Comparison of ENCODE assay signal across 8 cellular contexts in genomic region chr20:49245921-49246740, GRCh38. TPM values are rescaled to one million over a fixed set of nuclear protein-coding genes. Genes with fewer than 3 reads are reported as not detected.
A peak's percentile ranks its signal among the peaks of the same experiment; 100 is the strongest.
DNase-seq lines count a peak whose midpoint lies in the region; ATAC-seq, FAIRE-seq and TF ChIP-seq lines count a peak whose summit lies in the region.

No MANE protein-coding gene starts in this region.

- H3K27ac ChIP-seq in H9 (ENCODE audit: insufficient read length, low read depth, low read length), result no peak overlapping the region
- no peak overlapping the region for H3K27ac ChIP-seq in GM12878 (ENCODE audit: control insufficient read depth, insufficient read depth)

- H4K20me1 ChIP-seq in H9 (ENCODE audit: control insufficient read depth, insufficient read depth, insufficient read length) (no peaks in the 10 kb centered on the region), GM12878 (ENCODE audit: control insufficient read depth, insufficient read depth) (no peaks in the 10 kb centered on the region)

- H3K79me1 ChIP-seq in H9 (ENCODE audit: insufficient read depth, low read depth, low read length, poor library complexity, severe bottlenecking), result no peaks in the 10 kb centered on the region

- H3K56ac ChIP-seq in H9 (ENCODE audit: insufficient read length, low read depth, low read length), result no peak overlapping the region

- H3K4me1 Mint-ChIP-seq in Calu3 (ENCODE audit: low read depth, unreplicated experiment) (no peaks in the 10 kb centered on the region), H9 (no peaks in the 10 kb centered on the region), immature natural killer cell (no peaks in the 10 kb centered on the region)
- H3K4me1 Mint-ChIP-seq in stimulated activated naive CD8-positive, alpha-beta T cell treated with anti-CD3 and anti-CD28 coated beads, Interleukin-15, amount 100 ng/mL, for 72 hours, result peaks cover 5% of the 10 kb centered on the region

- no peak overlapping the region for H4K5ac ChIP-seq in H9 (ENCODE audit: insufficient read length, low read depth, low read length)

- TF ChIP-seq POLR2A in GM12878 (IDR thresholded peaks at IDR 0.05; ENCODE audit: low read depth, low read length), result no peak

- no peaks in the 10 kb centered on the region for H3K23me2 ChIP-seq in H9 (ENCODE audit: insufficient read length, low read depth, low read length, poor library complexity, severe bottlenecking)

- H2BK5ac ChIP-seq in H9 (ENCODE audit: insufficient read length, low read length), result no peak overlapping the region

- POLR2A ChIA-PET in GM12878 (lab: Charles Lee), result interaction anchor here (0.6 to 1.0 kb wide), 3 partner anchors 36 to 196 kb away, joined by 3 to 7 read pairs (median 5); no protein-coding TSS in a partner anchor

- peak; percentile 69 for FAIRE-seq in GM12878 (lab: Jason Lieb, UNC)

- H4K8ac ChIP-seq in H9 (replicated peaks; ENCODE audit: insufficient read length, low read depth, low read length), result no peak overlapping the region

- H3K4me2 ChIP-seq in H9 (ENCODE audit: insufficient read depth, insufficient read length, low read length) (no peak overlapping the region), GM12878 (ENCODE audit: control insufficient read depth, insufficient read depth) (no peak overlapping the region)

- H3K9me3 Mint-ChIP-seq in Calu3 (ENCODE audit: low read depth, unreplicated experiment) (no peaks in the 10 kb centered on the region), H9 (no peaks in the 10 kb centered on the region), immature natural killer cell (no peaks in the 10 kb centered on the region)
- H3K9me3 Mint-ChIP-seq in stimulated activated naive CD8-positive, alpha-beta T cell treated with anti-CD3 and anti-CD28 coated beads, Interleukin-15, amount 100 ng/mL, for 72 hours, result no peaks in the 10 kb centered on the region

- in situ Hi-C loops in GM12878 (cut with MboI), result no loop called here

- peaks cover 31 to 36% of the 10 kb centered on the region in 2 experiments for H3K36me3 ChIP-seq in GM12878 (ENCODE audit: control insufficient read depth in 2 of 2, insufficient read depth in 2 of 2, low read length in 1 of 2)

- H3K27me3 ChIP-seq in H9 (ENCODE audit: insufficient read depth, low read length) (no peaks in the 10 kb centered on the region), GM12878 (replicated peaks in 1 of 2; ENCODE audit: control insufficient read depth in 2 of 2, insufficient read depth in 2 of 2, low read length in 1 of 2) (no peaks in the 10 kb centered on the region)

- no peak overlapping the region for H2BK15ac ChIP-seq in H9 (ENCODE audit: low read depth, low read length)

- no peak overlapping the region for H3K23ac ChIP-seq in H9 (ENCODE audit: insufficient read length, low read depth, low read length)

- no peak overlapping the region for H3K27ac Mint-ChIP-seq in Calu3 (ENCODE audit: unreplicated experiment)
- peak overlapping the region in 2 of 3 experiments; percentile 43 to 85; a peak in 3 of 7 replicates for H3K27ac Mint-ChIP-seq in H9
- peak overlapping the region in 5 of 6 donors; percentile 42 to 77 (median 64) for H3K27ac Mint-ChIP-seq in immature natural killer cell
- peak overlapping the region in 1 of 2 donors; percentile 42 for H3K27ac Mint-ChIP-seq in stimulated activated naive CD8-positive, alpha-beta T cell treated with anti-CD3 and anti-CD28 coated beads, Interleukin-15, amount 100 ng/mL, for 72 hours

- H3K4me3 Mint-ChIP-seq in Calu3 (ENCODE audit: low read depth, unreplicated experiment) (no peak overlapping the region), H9 (no peak overlapping the region), immature natural killer cell (no peak overlapping the region)
- H3K4me3 Mint-ChIP-seq in stimulated activated naive CD8-positive, alpha-beta T cell treated with anti-CD3 and anti-CD28 coated beads, Interleukin-15, amount 100 ng/mL, for 72 hours, result no peak overlapping the region

- H2BK12ac ChIP-seq in H9 (ENCODE audit: insufficient read length, low read depth, low read length), result no peak overlapping the region

- H2BK120ac ChIP-seq in H9 (ENCODE audit: low read depth, low read length, poor library complexity, severe bottlenecking), result no peak overlapping the region

- no TSS peak for BruUV-seq in Calu3 (replicated peaks; lab: Mats Ljungman, UMichigan)
- BruUV-seq in GM12878 (replicated peaks; lab: Mats Ljungman, UMichigan), result no TSS peak

- no peak overlapping the region for H3T11ph ChIP-seq in H9 (ENCODE audit: low read length)

- DNase-seq in Calu3 (peak; percentile 52), H9 (peak; percentile 43), NCI-H82 treated with DMSO at 0.1 percent for 48 hours (lab: John Stamatoyannopoulos, UW; ENCODE audit: unreplicated experiment) (peak; percentile 11), GM12878 (ENCODE audit: low read depth, low spot score) (no peak), immature natural killer cell (peak in 1 of 3 donors; percentile 21), 8988T (no peak)
- peak; percentile 9 to 30 for DNase-seq in stimulated activated naive CD8-positive, alpha-beta T cell treated with anti-CD3 and anti-CD28 coated beads, Interleukin-15, amount 100 ng/mL, for 72 hours

- RAD21 ChIA-PET in GM12878 (lab: Charles Lee; ENCODE audit: unreplicated experiment), result interaction anchor here (0.6 to 3.1 kb wide), 12 partner anchors 9 to 296 kb away, joined by 3 to 17 read pairs (median 4); partner anchors contain the start of gene ZNFX1

- TF ChIP-seq RAD21 in GM12878 (IDR thresholded peaks at IDR 0.05; ENCODE audit: insufficient read depth, low read depth, low read length), result peak; percentile 70

- H2AK5ac ChIP-seq in H9 (ENCODE audit: insufficient read length, low read length), result no peak overlapping the region

- no peak overlapping the region for H2BK20ac ChIP-seq in H9 (ENCODE audit: low read depth, low read length, poor library complexity, severe bottlenecking)

- no peak overlapping the region for H3K14ac ChIP-seq in H9 (ENCODE audit: insufficient read depth, low read length)

- ATAC-seq in GM12878, result peak; percentile 89
- peak; percentile 84 for ATAC-seq in stimulated activated naive CD8-positive, alpha-beta T cell treated with anti-CD3 and anti-CD28 coated beads, Interleukin-15, amount 100 ng/mL, for 72 hours
- ATAC-seq in HG03439 (IDR thresholded peaks at IDR 0.05; ENCODE audit: unreplicated experiment), result no peak

- no peak overlapping the region for H3K18ac ChIP-seq in H9 (ENCODE audit: insufficient read length, low read depth, low read length)

- no CpG with 5 or more reads among the region's 3 CpGs for WGBS in H9 (ENCODE audit: extremely low coverage, insufficient read length, low lambda C conversion rate)
- WGBS in GM12878 (ENCODE audit: insufficient coverage, insufficient replicate concordance, low lambda C conversion rate, missing lambda C conversion rate), result 33% methylated on average over 3 of the region's 3 CpGs

- intact Hi-C loops in Calu3 (cut with micrococcal nuclease; ENCODE audit: unreplicated experiment), result loop anchor here (5.0 kb wide), 1 partner anchor 76 kb away; no protein-coding TSS in a partner anchor
- intact Hi-C loops in GM12878 (cut with micrococcal nuclease; ENCODE audit: unreplicated experiment), result loop anchor here (2.0 kb wide), 1 partner anchor 77 kb away; no protein-coding TSS in a partner anchor

- H3K9me3 ChIP-seq in H9 (ENCODE audit: control insufficient read depth, low read depth, low read length), result no peaks in the 10 kb centered on the region
- H3K9me3 ChIP-seq in GM12878 (replicated peaks; ENCODE audit: control insufficient read depth, insufficient read depth, low read length), result no peaks in the 10 kb centered on the region

- H3K4me3 ChIP-seq in GM12878, result no peak overlapping the region

- CTCF ChIA-PET in Calu3 (lab: Charles Lee) (interaction anchor here (0.6 to 2.2 kb wide), 14 partner anchors 9 to 607 kb away, joined by 3 to 18 read pairs (median 4); partner anchors contain the start of gene DDX27), GM12878 (lab: Yijun Ruan, JAX) (interaction anchor here (0.6 to 5.5 kb wide), 25 partner anchors 9 to 239 kb away, joined by 3 to 46 read pairs (median 5); partner anchors contain the start of gene CSE1L)

- H3K4me1 ChIP-seq in H9 (ENCODE audit: insufficient read depth, low read length), result no peaks in the 10 kb centered on the region
- H3K4me1 ChIP-seq in GM12878 (ENCODE audit: control insufficient read depth, insufficient read depth, low read length), result no peaks in the 10 kb centered on the region

- H3K27me3 Mint-ChIP-seq in Calu3 (ENCODE audit: unreplicated experiment) (no peaks in the 10 kb centered on the region), H9 (ENCODE audit: low read depth) (no peaks in the 10 kb centered on the region), immature natural killer cell (ENCODE audit: low read depth in 3 of 3) (peaks cover 0 to 2% (median 2%) of the 10 kb centered on the region in 3 donors)
- no peaks in the 10 kb centered on the region for H3K27me3 Mint-ChIP-seq in stimulated activated naive CD8-positive, alpha-beta T cell treated with anti-CD3 and anti-CD28 coated beads, Interleukin-15, amount 100 ng/mL, for 72 hours

- no peak for TF ChIP-seq EP300 in GM12878 (IDR thresholded peaks at IDR 0.05; ENCODE audit: borderline replicate concordance in 1 of 2, control insufficient read depth in 1 of 2, low read depth in 2 of 2, low read length in 2 of 2)

- H4K91ac ChIP-seq in H9 (ENCODE audit: insufficient read length, low read depth, low read length), result no peak overlapping the region

- H3K36me3 Mint-ChIP-seq in Calu3 (ENCODE audit: insufficient read depth, unreplicated experiment), result peaks cover 90% of the 10 kb centered on the region
- H3K36me3 Mint-ChIP-seq in H9 (ENCODE audit: insufficient read depth in 1 of 3, low read depth in 3 of 3), result peaks cover 20 to 87% (median 55%) of the 10 kb centered on the region in 3 experiments; a peak in 6 of 7 replicates
- peaks cover 14 to 54% (median 32%) of the 10 kb centered on the region in 3 donors for H3K36me3 Mint-ChIP-seq in immature natural killer cell

- SMC1A ChIA-PET in GM12878 (lab: Charles Lee; ENCODE audit: uncharacterized antibody, unreplicated experiment), result interaction anchor here (0.6 to 4.1 kb wide), 12 partner anchors 9 to 199 kb away, joined by 3 to 17 read pairs (median 4); no protein-coding TSS in a partner anchor

- TF ChIP-seq CTCF in Calu3 (IDR thresholded peaks at IDR 0.05; ENCODE audit: unreplicated experiment) (peak; percentile 79), H9 (conservative IDR thresholded peaks at IDR 0.05) (peak; percentile 79), GM12878 (IDR thresholded peaks at IDR 0.05 in 2 of 3, conservative IDR thresholded peaks at IDR 0.05 in 1 of 3; ENCODE audit: control insufficient read depth in 2 of 3, extremely low read depth in 1 of 3, insufficient read depth in 1 of 3, low read depth in 3 of 3, low read length in 3 of 3) (peak; percentile 65 to 76 (median 76))

- no peak overlapping the region for H3K4ac ChIP-seq in H9 (ENCODE audit: low read depth, low read length)

- H2AFZ ChIP-seq in H9 (ENCODE audit: low read length), result no peak overlapping the region
- no peak overlapping the region for H2AFZ ChIP-seq in GM12878 (ENCODE audit: control insufficient read depth, low read depth, low read length)

- H3K79me2 ChIP-seq in H9 (ENCODE audit: insufficient read depth, low read length), result no peaks in the 10 kb centered on the region
- no peaks in the 10 kb centered on the region for H3K79me2 ChIP-seq in GM12878 (ENCODE audit: control insufficient read depth, insufficient read depth, low read length)

- H3K9ac ChIP-seq in H9 (ENCODE audit: extremely low read depth, insufficient read length, low read length), result no peak overlapping the region
- no peak overlapping the region for H3K9ac ChIP-seq in GM12878 (ENCODE audit: control insufficient read depth, insufficient read depth, low read length)

RNA-seq across cellular contexts. Expression of gene DDX27, which starts 26.9 kb away (rescaled TPM):
- total RNA-seq in Calu3 (2022) (87.3 and 96.0 TPM in 2 replicates), H9 (2021) (46.9 and 50.3 TPM in 2 replicates), GM12878 (2014; rRNA removed) (56.0 and 57.3 TPM in 2 replicates), GM12878 (2014; rRNA removed; fragmentation: Illumina TruSeq; extraction: Trizol) (55.0 and 59.4 TPM in 2 replicates), GM12878 (2021) (45.4 and 50.0 TPM in 2 replicates)
- total RNA-seq in GM12878 (2013; cell fraction: nucleolus; rRNA removed), result 38.5 and 40.4 TPM in 2 replicates
- polyA plus RNA-seq in GM12878 (2011; ENCODE audit: low read depth), result 22.3 TPM
- polyA plus RNA-seq in GM12878 (2011; rRNA removed) (25.0 and 37.2 TPM in 2 replicates), GM12878 (2014; fragmentation: Illumina TruSeq; extraction: Trizol) (55.2 and 68.6 TPM in 2 replicates), GM12878 (2014; fragmentation: Nextera tagmentation; extraction: Ambion mirVana) (10 to 100 TPM; 19.8 to 33.4 TPM), GM12878 (2014; rRNA removed) (50.6 and 52.5 TPM in 2 replicates), GM12878 (2016; fragmentation: Nextera tagmentation; extraction: Ambion mirVana) (10 to 100 TPM; 74.9 to 78.8 TPM), immature natural killer cell (10 to 100 TPM; 14.3 to 41.9 (median 18.7) TPM)
- 56.5 and 62.8 TPM in 2 replicates for polyA plus RNA-seq in GM12878 (2011; cell fraction: cytosol; rRNA removed)
- polyA plus RNA-seq in GM12878 (2011; cell fraction: nucleus; rRNA removed), result 42.8 and 59.0 TPM in 2 replicates
- polyA plus RNA-seq in GM12878 (2012), result 32.7 and 33.1 TPM in 2 replicates
- polyA minus RNA-seq in GM12878 (2011; rRNA and poly(A)+ RNA removed), result 30.1 and 46.4 TPM in 2 replicates
- polyA minus RNA-seq in GM12878 (2011; cell fraction: cytosol; rRNA and poly(A)+ RNA removed), result 21.0 TPM in 2 replicates
- 12.5 and 30.6 TPM in 2 replicates for polyA minus RNA-seq in GM12878 (2011; cell fraction: nucleus; rRNA and poly(A)+ RNA removed)

RNA-seq across cellular contexts. Expression of gene ZNFX1, which starts 31.7 kb away (rescaled TPM):
- total RNA-seq in Calu3 (2022) (94.1 and 156 TPM in 2 replicates), H9 (2021) (12.8 and 13.3 TPM in 2 replicates), GM12878 (2014; rRNA removed) (31.5 and 32.1 TPM in 2 replicates), GM12878 (2014; rRNA removed; fragmentation: Illumina TruSeq; extraction: Trizol) (26.3 and 27.8 TPM in 2 replicates), GM12878 (2021) (29.8 and 30.6 TPM in 2 replicates)
- 51.3 and 51.5 TPM in 2 replicates for total RNA-seq in GM12878 (2013; cell fraction: nucleolus; rRNA removed)
- 14.5 TPM for polyA plus RNA-seq in GM12878 (2011; ENCODE audit: low read depth)
- polyA plus RNA-seq in GM12878 (2011; rRNA removed) (6.9 and 9.1 TPM in 2 replicates), GM12878 (2014; fragmentation: Illumina TruSeq; extraction: Trizol) (26.4 and 28.5 TPM in 2 replicates), GM12878 (2014; fragmentation: Nextera tagmentation; extraction: Ambion mirVana) (10 to 100 TPM in 1 of 2 experiments, 1 to 10 TPM in 1; 7.4 to 14.6 TPM), GM12878 (2014; rRNA removed) (16.4 and 18.2 TPM in 2 replicates), GM12878 (2016; fragmentation: Nextera tagmentation; extraction: Ambion mirVana) (10 to 100 TPM; 24.9 to 27.2 TPM), immature natural killer cell (10 to 100 TPM; 17.2 to 59.2 (median 17.9) TPM)
- 14.1 and 18.0 TPM in 2 replicates for polyA plus RNA-seq in GM12878 (2011; cell fraction: cytosol; rRNA removed)
- polyA plus RNA-seq in GM12878 (2011; cell fraction: nucleus; rRNA removed), result 6.9 and 11.6 TPM in 2 replicates
- 16.7 and 17.2 TPM in 2 replicates for polyA plus RNA-seq in GM12878 (2012)
- polyA minus RNA-seq in GM12878 (2011; rRNA and poly(A)+ RNA removed), result 30.2 and 32.8 TPM in 2 replicates
- polyA minus RNA-seq in GM12878 (2011; cell fraction: cytosol; rRNA and poly(A)+ RNA removed), result 14.2 and 16.9 TPM in 2 replicates
- polyA minus RNA-seq in GM12878 (2011; cell fraction: nucleus; rRNA and poly(A)+ RNA removed), result 15.8 and 18.1 TPM in 2 replicates

RNA-seq across cellular contexts. Expression of gene STAU1, which starts 58.0 kb away (rescaled TPM):
- total RNA-seq in Calu3 (2022) (147 and 155 TPM in 2 replicates), H9 (2021) (106 TPM in 2 replicates), GM12878 (2014; rRNA removed) (28.2 and 29.0 TPM in 2 replicates), GM12878 (2014; rRNA removed; fragmentation: Illumina TruSeq; extraction: Trizol) (36.6 and 36.8 TPM in 2 replicates), GM12878 (2021) (60.9 and 61.4 TPM in 2 replicates)
- 26.2 and 28.5 TPM in 2 replicates for total RNA-seq in GM12878 (2013; cell fraction: nucleolus; rRNA removed)
- 22.3 TPM for polyA plus RNA-seq in GM12878 (2011; ENCODE audit: low read depth)
- polyA plus RNA-seq in GM12878 (2011; rRNA removed) (46.8 and 48.8 TPM in 2 replicates), GM12878 (2014; fragmentation: Illumina TruSeq; extraction: Trizol) (64.3 and 70.9 TPM in 2 replicates), GM12878 (2014; fragmentation: Nextera tagmentation; extraction: Ambion mirVana) (10 to 100 TPM; 13.9 to 20.7 TPM), GM12878 (2014; rRNA removed) (40.2 and 42.5 TPM in 2 replicates), GM12878 (2016; fragmentation: Nextera tagmentation; extraction: Ambion mirVana) (10 to 100 TPM; 62.5 to 66.2 TPM), immature natural killer cell (10 to 100 TPM; 18.0 to 43.3 (median 18.2) TPM)
- 33.9 and 42.6 TPM in 2 replicates for polyA plus RNA-seq in GM12878 (2011; cell fraction: cytosol; rRNA removed)
- 26.3 and 33.1 TPM in 2 replicates for polyA plus RNA-seq in GM12878 (2011; cell fraction: nucleus; rRNA removed)
- polyA plus RNA-seq in GM12878 (2012), result 36.2 and 43.7 TPM in 2 replicates
- 36.2 and 41.6 TPM in 2 replicates for polyA minus RNA-seq in GM12878 (2011; rRNA and poly(A)+ RNA removed)
- 26.5 and 29.3 TPM in 2 replicates for polyA minus RNA-seq in GM12878 (2011; cell fraction: cytosol; rRNA and poly(A)+ RNA removed)
- 9.4 and 22.3 TPM in 2 replicates for polyA minus RNA-seq in GM12878 (2011; cell fraction: nucleus; rRNA and poly(A)+ RNA removed)

Comparison
In these comparisons a context has a peak if more than half of its experiments do, and no peak if none do; other contexts are left out.
1. DNase-seq: peak in Calu3 (single experiment), H9 (single experiment), NCI-H82 treated with DMSO at 0.1 percent for 48 hours (single experiment) and stimulated activated naive CD8-positive, alpha-beta T cell treated with anti-CD3 and anti-CD28 coated beads, Interleukin-15, amount 100 ng/mL, for 72 hours (2 of 2); none in GM12878 (single experiment) and 8988T (single experiment).
2. Peak in every context shown above with its lines, with median percentiles within 50 percentile points of each other: CTCF ChIP-seq.